In genomic region chr15:74209997-74210573, GRCh38 we compare ENCODE assay signal across 2 cellular contexts.
TF ChIP-seq lines count a peak whose summit lies in the region.

No MANE protein-coding gene starts in this region.

TF ChIP-seq in HepG2, 621 proteins besides CTCF, POLR2A, EP300 and RAD21:
- TF ChIP-seq HCFC1 (IDR thresholded peaks at IDR 0.05; ENCODE audit: low read depth, low read length) (no peak), ZMAT5 (CRISPR knock-in tag; IDR thresholded peaks at IDR 0.05; ENCODE audit: borderline replicate concordance, low read depth) (no peak), THAP8 (CRISPR knock-in tag; IDR thresholded peaks at IDR 0.05; ENCODE audit: borderline replicate concordance) (no peak), KLF16 (CRISPR knock-in tag; IDR thresholded peaks at IDR 0.05) (no peak)

TF ChIP-seq in GM12878, 131 proteins besides CTCF, POLR2A, EP300 and RAD21:
- TF ChIP-seq ZSCAN29 (IDR thresholded peaks at IDR 0.05) (no peak), E4F1 (IDR thresholded peaks at IDR 0.05; ENCODE audit: borderline replicate concordance, partially characterized antibody) (no peak), CREM (IDR thresholded peaks at IDR 0.05; ENCODE audit: low read depth) (0 out of 2 replicates have a peak, but pooled peaks have one; percentile 32), CUX1 (IDR thresholded peaks at IDR 0.05; ENCODE audit: insufficient replicate concordance, low read depth, low read length) (no peak), MEF2A (IDR thresholded peaks at IDR 0.05; ENCODE audit: insufficient read depth, low read depth, low read length) (no peak), BCL3 (IDR thresholded peaks at IDR 0.05; ENCODE audit: borderline replicate concordance, insufficient read depth, low read depth, low read length, poor library complexity, severe bottlenecking) (no peak), CHD2 (IDR thresholded peaks at IDR 0.05; ENCODE audit: borderline replicate concordance, low read depth, low read length) (no peak), CEBPZ (IDR thresholded peaks at IDR 0.05; ENCODE audit: low read depth, low read length) (no peak)
TF ChIP-seq in GM12878: peak in this region for 1.
